8 cellular contexts compared by ENCODE assay signal in the genomic region with DNA sequence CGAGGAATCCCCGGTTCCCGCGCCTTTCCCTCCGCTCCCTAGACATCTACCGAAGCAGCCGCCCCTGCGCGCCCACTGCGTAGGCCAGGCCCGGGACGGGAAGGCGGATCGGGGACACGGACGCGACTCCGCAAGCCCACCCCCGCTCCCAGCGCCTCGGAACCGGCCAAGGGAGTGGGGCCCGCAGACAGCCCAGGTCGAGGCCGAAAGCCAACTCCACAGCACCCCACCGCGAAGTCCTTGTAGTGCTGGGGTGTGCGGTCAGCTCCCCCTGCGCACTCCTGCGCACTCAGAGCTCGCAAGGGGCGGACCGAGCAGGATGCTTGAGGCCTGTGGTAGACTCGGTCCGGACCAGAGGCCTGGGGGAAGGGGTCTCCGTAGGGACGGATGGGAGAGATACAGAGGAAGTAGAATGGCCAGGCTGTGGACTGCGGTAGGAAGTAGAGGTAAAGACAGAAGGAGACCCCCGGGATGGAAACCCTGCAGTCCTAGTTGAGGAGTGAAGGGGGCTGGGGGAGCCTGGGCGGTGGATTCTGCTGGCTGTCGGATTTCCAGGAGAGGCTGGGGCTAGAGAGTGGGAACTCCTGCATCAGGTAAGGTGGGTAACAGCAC. TPM values are rescaled to one million over a fixed set of nuclear protein-coding genes. Genes with fewer than 3 reads are reported as not detected.
A peak's percentile ranks its signal among the peaks of the same experiment; 100 is the strongest.
DNase-seq lines count a peak whose midpoint lies in the region; ATAC-seq and TF ChIP-seq lines count a peak whose summit lies in the region.

No MANE protein-coding gene starts in this region.

- intact Hi-C loops in gastrocnemius medialis (cut with DNase I; ENCODE audit: low total_unique reads), result no loop called here

- peak; percentile 68 for DNase-seq in GM03348 (ENCODE audit: low spot score)
- DNase-seq in brain microvascular endothelial cell, result no peak
- peak; percentile 56 for DNase-seq in iPS-NIHi7 (ENCODE audit: extremely low spot score)
- DNase-seq in gastrocnemius medialis, result no peak
- DNase-seq in activated T-cell treated with anti-CD3 and anti-CD28 coated beads for 4 hours, result no peak
- DNase-seq in DMS 273 (lab: John Stamatoyannopoulos, UW; ENCODE audit: unreplicated experiment), result no peak
- no peak for DNase-seq in NCI-H2029 treated with DMSO at 0.1 percent for 48 hours (lab: John Stamatoyannopoulos, UW)

- no peak for ATAC-seq in gastrocnemius medialis
- no peak for ATAC-seq in GM21367 (IDR thresholded peaks at IDR 0.05; ENCODE audit: unreplicated experiment)

- no peaks in the 10 kb centered on the region for H3K9me3 ChIP-seq in gastrocnemius medialis

- H3K27ac ChIP-seq in brain microvascular endothelial cell (no peak overlapping the region), gastrocnemius medialis (peak overlapping the region; percentile 66 to 78 (median 72))

- peaks cover 0 to 14% of the 10 kb centered on the region in 2 donors for H3K4me1 ChIP-seq in gastrocnemius medialis

- TF ChIP-seq CTCF in brain microvascular endothelial cell (IDR thresholded peaks at IDR 0.05; ENCODE audit: low read depth, low read length, missing control alignments) (no peak), gastrocnemius medialis (IDR thresholded peaks at IDR 0.05 in 4 of 5, conservative IDR thresholded peaks at IDR 0.05 in 1 of 5) (no peak)

- H3K36me3 ChIP-seq in brain microvascular endothelial cell (replicated peaks), result peaks cover 8% of the 10 kb centered on the region
- peaks cover 0 to 13% of the 10 kb centered on the region in 2 donors for H3K36me3 ChIP-seq in gastrocnemius medialis

- no peak for TF ChIP-seq POLR2A in gastrocnemius medialis (IDR thresholded peaks at IDR 0.05)

- peak overlapping the region; percentile 79 for H3K4me3 ChIP-seq in brain microvascular endothelial cell (ENCODE audit: low read depth, low read length)
- H3K4me3 ChIP-seq in gastrocnemius medialis, result peak overlapping the region; percentile 55 to 76 (median 60)

- no peaks in the 10 kb centered on the region for H3K27me3 ChIP-seq in brain microvascular endothelial cell (replicated peaks)
- H3K27me3 ChIP-seq in gastrocnemius medialis, result peaks cover 20 to 34% (median 24%) of the 10 kb centered on the region in 3 donors

- in situ Hi-C loops in brain microvascular endothelial cell (cut with HindIII; ENCODE audit: low pct_ligation_motif_present, low sequenced_read_pairs) (no loop called here), gastrocnemius medialis (cut with MboI; ENCODE audit: low sequenced_read_pairs in 4 of 4) (loop anchor here in 1 of 4 donors (25.0 kb wide), 1 partner anchor 249 kb away; no protein-coding TSS in a partner anchor)

RNA-seq across cellular contexts. Expression of a gene that starts 0.5 kb away (rescaled TPM):
- total RNA-seq in gastrocnemius medialis, result 1 to 10 TPM; 1.8 to 4.0 (median 2.3) TPM

RNA-seq across cellular contexts. Expression of a gene that starts 44.2 kb away (rescaled TPM):
- total RNA-seq in gastrocnemius medialis, result 1 to 10 TPM; 3.0 to 6.9 (median 4.9) TPM

RNA-seq across cellular contexts. Expression of a gene that starts 57.4 kb away (rescaled TPM):
- 10 to 100 TPM; 24.1 to 32.2 (median 28.4) TPM for total RNA-seq in gastrocnemius medialis

Comparison
In these comparisons a context has a peak if more than half of its experiments do, and no peak if none do; other contexts are left out.
1. DNase-seq: peak in GM03348 (single experiment) and iPS-NIHi7 (single experiment); none in brain microvascular endothelial cell (single experiment), gastrocnemius medialis (0 of 2), activated T-cell treated with anti-CD3 and anti-CD28 coated beads for 4 hours (single experiment), DMS 273 (single experiment) and NCI-H2029 treated with DMSO at 0.1 percent for 48 hours (single experiment).